In the genomic region with DNA sequence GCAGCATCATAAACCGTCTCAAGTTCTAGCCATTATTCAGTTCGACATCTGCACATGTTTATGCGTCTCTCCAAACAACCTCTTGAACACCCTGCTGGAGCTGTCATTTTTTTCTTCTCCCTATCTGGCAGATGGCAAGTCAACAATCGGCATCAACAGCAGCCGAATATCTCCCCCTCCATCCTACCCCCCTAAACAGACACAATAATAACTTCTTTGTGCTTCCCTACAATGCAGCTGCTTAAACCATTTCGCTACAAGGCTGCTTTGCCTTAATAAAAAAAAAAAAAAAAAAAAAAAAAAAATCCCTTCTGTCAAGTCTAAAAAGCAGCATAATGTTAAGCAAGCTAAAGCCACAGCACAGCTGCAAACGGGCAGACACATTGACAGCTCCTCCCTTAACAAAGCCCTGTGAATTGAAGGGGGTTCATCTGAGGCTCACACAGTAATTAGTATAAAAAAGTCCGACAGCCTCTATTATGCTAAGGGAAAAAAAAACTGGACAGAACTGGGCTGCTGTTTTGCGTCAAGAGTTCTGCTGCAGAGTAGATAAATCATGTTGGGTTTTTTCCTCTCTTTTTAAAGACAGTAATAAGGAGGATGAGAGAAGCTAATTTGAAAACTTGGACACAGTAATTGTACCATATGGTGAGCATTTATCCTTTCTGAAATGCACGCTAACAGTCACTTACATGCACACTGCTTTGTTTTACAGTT, we compare ENCODE assay signal across 10 cellular contexts.
A peak's percentile ranks its signal among the peaks of the same experiment; 100 is the strongest.
DNase-seq lines count a peak whose midpoint lies in the region; ATAC-seq, FAIRE-seq and TF ChIP-seq lines count a peak whose summit lies in the region.
"Had no signal": no experiment of that assay in that cellular context is flagged by ENCODE, and none has a peak within 500 bp of the region (broad histone marks: within the 10 kb centered on the region; RNA-seq: fewer than 3 reads in every experiment).

No MANE protein-coding gene starts in this region.

- H3K4me3 Mint-ChIP-seq in stimulated activated naive CD8-positive, alpha-beta T cell treated with anti-CD3 and anti-CD28 coated beads, Interleukin-15, amount 100 ng/mL, for 72 hours: no peak overlapping the region
- no peak overlapping the region for H3K4me3 Mint-ChIP-seq in T-helper 17 cell

- H3K27me3 Mint-ChIP-seq in stimulated activated naive CD8-positive, alpha-beta T cell treated with anti-CD3 and anti-CD28 coated beads, Interleukin-15, amount 100 ng/mL, for 72 hours: no peaks in the 10 kb centered on the region
- H3K27me3 Mint-ChIP-seq in T-helper 17 cell: no peaks in the 10 kb centered on the region

- WGBS in lower leg skin, 2 donors: 33 to 38% methylated on average over 10 of the region's 10 CpGs

- no peak overlapping the region for H3K27ac Mint-ChIP-seq in stimulated activated naive CD8-positive, alpha-beta T cell treated with anti-CD3 and anti-CD28 coated beads, Interleukin-15, amount 100 ng/mL, for 72 hours
- peak overlapping the region; percentile 49 for H3K27ac Mint-ChIP-seq in T-helper 17 cell

- peak; percentile 14 for ATAC-seq in stimulated activated naive CD8-positive, alpha-beta T cell treated with anti-CD3 and anti-CD28 coated beads, Interleukin-15, Interleukin-2, amounts not matched to agents 100 U/mL and 50 U/mL, for 24 hours
- no peak for ATAC-seq in stimulated activated naive CD8-positive, alpha-beta T cell treated with anti-CD3 and anti-CD28 coated beads, Interleukin-15, amount 100 ng/mL, for 72 hours
- no peak for ATAC-seq in T-helper 17 cell
- ATAC-seq in GM19395 (IDR thresholded peaks at IDR 0.05; ENCODE audit: unreplicated experiment): no peak

- H3K9me3 ChIP-seq in T-helper 17 cell (ENCODE audit: control insufficient read depth, low read length, poor library complexity, severe bottlenecking): no peaks in the 10 kb centered on the region
- H3K9me3 ChIP-seq: BLaER1 treated with 17β-estradiol and CSF1 and Interleukin-3, amounts not matched to agents 10 nM and 100 nM had no signal

- no peak for TF ChIP-seq POLR2A in lower leg skin (IDR thresholded peaks at IDR 0.05)

- no peak overlapping the region for H3K4me3 ChIP-seq in lower leg skin (ENCODE audit: low read depth, poor library complexity, severe bottlenecking)
- H3K4me3 ChIP-seq: BLaER1 treated with 17β-estradiol and CSF1 and Interleukin-3, amounts not matched to agents 10 nM and 100 nM had no signal

- no peak for DNase-seq in stimulated activated naive CD8-positive, alpha-beta T cell treated with anti-CD3 and anti-CD28 coated beads, Interleukin-15, Interleukin-2, amounts not matched to agents 100 U/mL and 50 U/mL, for 24 hours
- DNase-seq in stimulated activated naive CD8-positive, alpha-beta T cell treated with anti-CD3 and anti-CD28 coated beads, Interleukin-15, amount 100 ng/mL, for 72 hours: no peak
- DNase-seq in T-helper 17 cell (no peak), lower leg skin (ENCODE audit: low spot score in 2 of 2) (no peak)
- no peak for DNase-seq in activated CD4-positive, CD25-positive, alpha-beta regulatory T cell (lab: John Stamatoyannopoulos, UW)
- DNase-seq in stimulated activated CD4-positive, alpha-beta T cell treated with anti-CD3 and anti-CD28 coated beads, Interleukin-2, amount 100 ng/mL, for 48 hours: no peak

- FAIRE-seq in islet of Langerhans (lab: Jason Lieb, UNC): peak; percentile 45
- FAIRE-seq: bronchial epithelial cell had no signal

- peaks cover 12% of the 10 kb centered on the region for H3K4me1 Mint-ChIP-seq in stimulated activated naive CD8-positive, alpha-beta T cell treated with anti-CD3 and anti-CD28 coated beads, Interleukin-15, amount 100 ng/mL, for 72 hours
- peaks cover 22% of the 10 kb centered on the region for H3K4me1 Mint-ChIP-seq in T-helper 17 cell

- intact Hi-C loops in lower leg skin (cut with DNase I; ENCODE audit: low total_unique reads): no loop called here

- no peaks in the 10 kb centered on the region for H3K9me3 Mint-ChIP-seq in stimulated activated naive CD8-positive, alpha-beta T cell treated with anti-CD3 and anti-CD28 coated beads, Interleukin-15, amount 100 ng/mL, for 72 hours

- TF ChIP-seq CTCF in lower leg skin (IDR thresholded peaks at IDR 0.05): no peak

- no peaks in the 10 kb centered on the region for H3K36me3 Mint-ChIP-seq in T-helper 17 cell (ENCODE audit: low read depth)
